ENCODE assay signal across 8 cellular contexts in genomic region chr19:11324079-11324661, GRCh38. TPM values are rescaled to one million over a fixed set of nuclear protein-coding genes. Genes with fewer than 3 reads are reported as not detected.
A peak's percentile ranks its signal among the peaks of the same experiment; 100 is the strongest.
DNase-seq lines count a peak whose midpoint lies in the region; ATAC-seq and TF ChIP-seq lines count a peak whose summit lies in the region.

No MANE protein-coding gene starts in this region.

- peak overlapping the region; percentile 39 for H3K4me3 Mint-ChIP-seq in activated T-cell treated with anti-CD3 and anti-CD28 coated beads, Interleukin-2, amount 50 U/mL, for 24 hours
- peak overlapping the region; percentile 9 to 42 (median 31) for H3K4me3 Mint-ChIP-seq in T-cell

- TF ChIP-seq CTCF in Loucy (conservative IDR thresholded peaks at IDR 0.05; ENCODE audit: low read length): no peak
- no peak for TF ChIP-seq CTCF in dorsolateral prefrontal cortex (IDR thresholded peaks at IDR 0.05 in 54 of 56, conservative IDR thresholded peaks at IDR 0.05 in 2 of 56; ENCODE audit: low read depth in 1 of 56, partially characterized antibody in 56 of 56)
- TF ChIP-seq CTCF in mucosa of descending colon (IDR thresholded peaks at IDR 0.05): no peak
- no peak for TF ChIP-seq CTCF in upper lobe of left lung (IDR thresholded peaks at IDR 0.05)

- H3K4me1 ChIP-seq in Loucy (ENCODE audit: insufficient read depth, low read length, poor library complexity, severe bottlenecking): peaks cover 44% of the 10 kb centered on the region
- H3K4me1 ChIP-seq in mucosa of descending colon (ENCODE audit: low read depth): peaks cover 19% of the 10 kb centered on the region
- peaks cover 25 to 43% (median 42%) of the 10 kb centered on the region in 4 donors for H3K4me1 ChIP-seq in upper lobe of left lung

- peak overlapping the region; percentile 92 for H3K4me2 ChIP-seq in Loucy (ENCODE audit: low read depth, low read length, poor library complexity, severe bottlenecking)

- H3K79me2 ChIP-seq in Loucy (ENCODE audit: insufficient read depth, low read length): peaks cover 5% of the 10 kb centered on the region; the same call in 1 of the 2 replicates

- H3K9me2 ChIP-seq in Loucy (replicated peaks; ENCODE audit: low read depth, low read length): no peaks in the 10 kb centered on the region

- intact Hi-C loops in dorsolateral prefrontal cortex (cut with DNase I): no loop called here
- intact Hi-C loops in mucosa of descending colon (cut with DNase I, micrococcal nuclease): no loop called here

- peaks cover 6% of the 10 kb centered on the region; the same call in 1 of the 2 replicates for H3F3A ChIP-seq in Loucy (ENCODE audit: low read depth)

- no peaks in the 10 kb centered on the region for H4K20me1 ChIP-seq in Loucy (ENCODE audit: insufficient read depth, low read length, poor library complexity, severe bottlenecking)

- H3K36me3 ChIP-seq in Loucy (ENCODE audit: insufficient read depth, low read length): no peaks in the 10 kb centered on the region
- no peaks in the 10 kb centered on the region for H3K36me3 ChIP-seq in mucosa of descending colon (ENCODE audit: low read depth)
- peaks cover 0 to 41% (median 22%) of the 10 kb centered on the region in 4 donors for H3K36me3 ChIP-seq in upper lobe of left lung

- H3K9me3 ChIP-seq in Loucy (ENCODE audit: insufficient read depth, low read depth, low read length): no peaks in the 10 kb centered on the region
- no peaks in the 10 kb centered on the region for H3K9me3 ChIP-seq in mucosa of descending colon
- H3K9me3 ChIP-seq in upper lobe of left lung: no peaks in the 10 kb centered on the region

- H3K27me3 ChIP-seq in Loucy (ENCODE audit: insufficient read depth, low read length, poor library complexity, severe bottlenecking): no peaks in the 10 kb centered on the region
- no peaks in the 10 kb centered on the region for H3K27me3 ChIP-seq in dorsolateral prefrontal cortex
- no peaks in the 10 kb centered on the region for H3K27me3 ChIP-seq in upper lobe of left lung

- POLR2A ChIA-PET in T-cell (lab: Charles Lee): interaction anchor here in 1 of 2 donors (0.8 kb wide), 1 partner anchor 51 kb away, joined by 3 read pairs; no protein-coding TSS in a partner anchor

- TF ChIP-seq POLR2A in upper lobe of left lung (IDR thresholded peaks at IDR 0.05): no peak

- TF ChIP-seq EP300 in upper lobe of left lung (IDR thresholded peaks at IDR 0.05): peak in 1 of 4 donors; percentile 36

- H3K27ac ChIP-seq in dorsolateral prefrontal cortex (peak overlapping the region in 55 of 59 donors; percentile 4 to 90 (median 74)), upper lobe of left lung (peak overlapping the region; percentile 62 to 91 (median 82))

- peak; percentile 54 for DNase-seq in activated T-cell treated with anti-CD3 and anti-CD28 coated beads, Interleukin-2, amount 50 U/mL, for 24 hours
- no peak for DNase-seq in activated T-cell treated with anti-CD3 and anti-CD28 coated beads, Interleukin-2, amount 50 U/mL, for 1 hour
- DNase-seq in T-cell (peak in 28 of 34 experiments; percentile 9 to 71 (median 35)), dorsolateral prefrontal cortex (peak in 7 of 10 donors; percentile 28 to 76 (median 60)), mucosa of descending colon (peak; percentile 74 to 80 (median 78)), upper lobe of left lung (peak in 1 of 2 donors; percentile 92)

- H3K9ac ChIP-seq in Loucy (ENCODE audit: low read depth, low read length, poor library complexity, severe bottlenecking): peak overlapping the region; percentile 92

- H2AFZ ChIP-seq in Loucy (ENCODE audit: low read length): no peak overlapping the region

- peaks cover 17% of the 10 kb centered on the region for H3K4me1 Mint-ChIP-seq in activated T-cell treated with anti-CD3 and anti-CD28 coated beads, Interleukin-2, amount 50 U/mL, for 24 hours (ENCODE audit: low read depth)
- peaks cover 13 to 19% (median 18%) of the 10 kb centered on the region in 3 donors for H3K4me1 Mint-ChIP-seq in T-cell

- peak overlapping the region; percentile 72 for H3K4me3 ChIP-seq in Loucy (ENCODE audit: low read length, poor library complexity, severe bottlenecking)
- peak overlapping the region in 5 of 59 donors; percentile 5 to 15 (median 12) for H3K4me3 ChIP-seq in dorsolateral prefrontal cortex
- no peak overlapping the region for H3K4me3 ChIP-seq in mucosa of descending colon
- H3K4me3 ChIP-seq in upper lobe of left lung: peak overlapping the region in 1 of 4 donors; percentile 10

- H3K27ac Mint-ChIP-seq in activated T-cell treated with anti-CD3 and anti-CD28 coated beads, Interleukin-2, amount 50 U/mL, for 24 hours: peak overlapping the region; percentile 83
- H3K27ac Mint-ChIP-seq in T-cell: peak overlapping the region; percentile 78 to 83

- peaks cover 7% of the 10 kb centered on the region for H3K27me3 Mint-ChIP-seq in activated T-cell treated with anti-CD3 and anti-CD28 coated beads, Interleukin-2, amount 50 U/mL, for 24 hours
- H3K27me3 Mint-ChIP-seq in T-cell: peaks cover 0 to 7% of the 10 kb centered on the region in 2 donors

- peaks cover 4% of the 10 kb centered on the region for H3K36me3 Mint-ChIP-seq in activated T-cell treated with anti-CD3 and anti-CD28 coated beads, Interleukin-2, amount 50 U/mL, for 24 hours (ENCODE audit: low read depth)
- peaks cover 14% of the 10 kb centered on the region for H3K36me3 Mint-ChIP-seq in T-cell

- CTCF ChIA-PET in T-cell (lab: Charles Lee): interaction anchor here (0.5 to 1.0 kb wide), 5 partner anchors 20 to 210 kb away, joined by 3 to 4 read pairs (median 3); no protein-coding TSS in a partner anchor

- WGBS in upper lobe of left lung, 2 donors: 5 to 16% methylated on average over 9 to 10 of the region's 10 CpGs

- no peaks in the 10 kb centered on the region for H3K9me3 Mint-ChIP-seq in activated T-cell treated with anti-CD3 and anti-CD28 coated beads, Interleukin-2, amount 50 U/mL, for 24 hours
- no peaks in the 10 kb centered on the region for H3K9me3 Mint-ChIP-seq in T-cell

- ATAC-seq in T-cell (replicated peaks in 1 of 4) (peak; percentile 61 to 81 (median 74)), mucosa of descending colon (peak; percentile 92), upper lobe of left lung (ENCODE audit: low FRiP score in 2 of 2) (peak; percentile 87 to 90), HG02852 (IDR thresholded peaks at IDR 0.05; ENCODE audit: unreplicated experiment) (no peak)

RNA-seq across cellular contexts. Expression of gene RAB3D, which starts 15.3 kb away (rescaled TPM):
- total RNA-seq in T-cell: 1 to 10 TPM; 4.7 to 9.5 (median 8.8) TPM
- 10 to 100 TPM; 16.1 to 39.7 (median 27.1) TPM for total RNA-seq in dorsolateral prefrontal cortex
- 10 to 100 TPM; 21.0 to 34.9 (median 33.9) TPM for total RNA-seq in mucosa of descending colon
- total RNA-seq in upper lobe of left lung: 10 to 100 TPM; 22.6 to 59.2 (median 30.7) TPM

RNA-seq across cellular contexts. Expression of gene TMEM205, which starts 21.9 kb away (rescaled TPM):
- total RNA-seq in T-cell (10 to 100 TPM; 15.6 to 32.9 (median 27.0) TPM), dorsolateral prefrontal cortex (100 to 1,000 TPM in 46 of 120 experiments, 10 to 100 TPM in 74; 70.3 to 122 (median 96.4) TPM), mucosa of descending colon (10 to 100 TPM; 37.3 to 61.8 (median 55.7) TPM), upper lobe of left lung (100 to 1,000 TPM in 3 of 6 donors, 10 to 100 TPM in 3; 85.9 to 260 (median 132) TPM)

RNA-seq across cellular contexts. Expression of gene CCDC159, which starts 22.1 kb away (rescaled TPM):
- 10 to 100 TPM; 59.7 to 81.8 (median 69.6) TPM for total RNA-seq in T-cell
- 100 to 1,000 TPM in 3 of 120 experiments, 10 to 100 TPM in 117; 31.2 to 104 (median 61.7) TPM for total RNA-seq in dorsolateral prefrontal cortex
- total RNA-seq in mucosa of descending colon: 10 to 100 TPM; 27.4 to 40.5 (median 38.8) TPM
- total RNA-seq in upper lobe of left lung: 100 to 1,000 TPM in 1 of 6 donors, 10 to 100 TPM in 5; 17.5 to 176 (median 33.3) TPM

RNA-seq across cellular contexts. Expression of gene TSPAN16, which starts 28.2 kb away (rescaled TPM):
- total RNA-seq in T-cell: not detected
- 1 to 10 TPM in 1 of 120 experiments, under 1 TPM in 5, not detected in 114; 0.44 to 1.8 (median 0.62) TPM for total RNA-seq in dorsolateral prefrontal cortex
- not detected for total RNA-seq in mucosa of descending colon
- total RNA-seq in upper lobe of left lung: not detected

RNA-seq across cellular contexts. Expression of gene PLPPR2, which starts 31.1 kb away (rescaled TPM):
- total RNA-seq in T-cell: 10 to 100 TPM in 3 of 5 donors, 1 to 10 TPM in 2; 8.6 to 16.2 (median 10.7) TPM
- 100 to 1,000 TPM in 2 of 120 experiments, 10 to 100 TPM in 118; 42.8 to 103 (median 77.0) TPM for total RNA-seq in dorsolateral prefrontal cortex
- total RNA-seq in mucosa of descending colon: 10 to 100 TPM in 1 of 3 donors, 1 to 10 TPM in 2; 5.1 to 32.8 (median 7.4) TPM
- total RNA-seq in upper lobe of left lung: 10 to 100 TPM; 10.8 to 53.8 (median 26.0) TPM
